Comparison of ENCODE assay signal across 1 cellular context in the genomic region with DNA sequence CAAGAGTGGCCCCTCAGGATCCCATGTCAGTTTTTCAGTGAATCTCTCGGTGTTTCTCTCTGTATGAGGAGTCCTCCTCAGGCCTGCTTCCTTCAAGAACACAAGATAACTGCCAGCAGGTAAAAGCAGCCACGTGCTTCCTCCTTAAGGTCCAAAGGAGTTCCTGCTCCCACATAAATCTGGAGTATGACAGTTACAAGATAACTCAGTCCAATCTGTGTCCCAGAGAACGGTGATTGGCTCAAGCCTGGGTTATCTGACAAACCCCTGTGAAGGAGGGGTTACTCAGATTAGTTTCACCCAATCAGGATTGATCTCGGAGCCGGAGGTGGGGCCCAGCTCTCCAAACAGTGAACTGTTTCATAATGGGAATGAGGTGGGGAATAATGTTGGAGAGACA.
TF ChIP-seq lines count a peak whose summit lies in the region.

No MANE protein-coding gene starts in this region.

TF ChIP-seq in GM23338, 12 proteins besides CTCF, POLR2A, EP300 and RAD21:
- no peak for TF ChIP-seq CREB1 (CRISPR knock-in tag; IDR thresholded peaks at IDR 0.05; ENCODE audit: low read depth)
- TF ChIP-seq EZH2phosphoT487 (IDR thresholded peaks at IDR 0.05; ENCODE audit: unreplicated experiment) = no peak
- TF ChIP-seq, protein P1, sequence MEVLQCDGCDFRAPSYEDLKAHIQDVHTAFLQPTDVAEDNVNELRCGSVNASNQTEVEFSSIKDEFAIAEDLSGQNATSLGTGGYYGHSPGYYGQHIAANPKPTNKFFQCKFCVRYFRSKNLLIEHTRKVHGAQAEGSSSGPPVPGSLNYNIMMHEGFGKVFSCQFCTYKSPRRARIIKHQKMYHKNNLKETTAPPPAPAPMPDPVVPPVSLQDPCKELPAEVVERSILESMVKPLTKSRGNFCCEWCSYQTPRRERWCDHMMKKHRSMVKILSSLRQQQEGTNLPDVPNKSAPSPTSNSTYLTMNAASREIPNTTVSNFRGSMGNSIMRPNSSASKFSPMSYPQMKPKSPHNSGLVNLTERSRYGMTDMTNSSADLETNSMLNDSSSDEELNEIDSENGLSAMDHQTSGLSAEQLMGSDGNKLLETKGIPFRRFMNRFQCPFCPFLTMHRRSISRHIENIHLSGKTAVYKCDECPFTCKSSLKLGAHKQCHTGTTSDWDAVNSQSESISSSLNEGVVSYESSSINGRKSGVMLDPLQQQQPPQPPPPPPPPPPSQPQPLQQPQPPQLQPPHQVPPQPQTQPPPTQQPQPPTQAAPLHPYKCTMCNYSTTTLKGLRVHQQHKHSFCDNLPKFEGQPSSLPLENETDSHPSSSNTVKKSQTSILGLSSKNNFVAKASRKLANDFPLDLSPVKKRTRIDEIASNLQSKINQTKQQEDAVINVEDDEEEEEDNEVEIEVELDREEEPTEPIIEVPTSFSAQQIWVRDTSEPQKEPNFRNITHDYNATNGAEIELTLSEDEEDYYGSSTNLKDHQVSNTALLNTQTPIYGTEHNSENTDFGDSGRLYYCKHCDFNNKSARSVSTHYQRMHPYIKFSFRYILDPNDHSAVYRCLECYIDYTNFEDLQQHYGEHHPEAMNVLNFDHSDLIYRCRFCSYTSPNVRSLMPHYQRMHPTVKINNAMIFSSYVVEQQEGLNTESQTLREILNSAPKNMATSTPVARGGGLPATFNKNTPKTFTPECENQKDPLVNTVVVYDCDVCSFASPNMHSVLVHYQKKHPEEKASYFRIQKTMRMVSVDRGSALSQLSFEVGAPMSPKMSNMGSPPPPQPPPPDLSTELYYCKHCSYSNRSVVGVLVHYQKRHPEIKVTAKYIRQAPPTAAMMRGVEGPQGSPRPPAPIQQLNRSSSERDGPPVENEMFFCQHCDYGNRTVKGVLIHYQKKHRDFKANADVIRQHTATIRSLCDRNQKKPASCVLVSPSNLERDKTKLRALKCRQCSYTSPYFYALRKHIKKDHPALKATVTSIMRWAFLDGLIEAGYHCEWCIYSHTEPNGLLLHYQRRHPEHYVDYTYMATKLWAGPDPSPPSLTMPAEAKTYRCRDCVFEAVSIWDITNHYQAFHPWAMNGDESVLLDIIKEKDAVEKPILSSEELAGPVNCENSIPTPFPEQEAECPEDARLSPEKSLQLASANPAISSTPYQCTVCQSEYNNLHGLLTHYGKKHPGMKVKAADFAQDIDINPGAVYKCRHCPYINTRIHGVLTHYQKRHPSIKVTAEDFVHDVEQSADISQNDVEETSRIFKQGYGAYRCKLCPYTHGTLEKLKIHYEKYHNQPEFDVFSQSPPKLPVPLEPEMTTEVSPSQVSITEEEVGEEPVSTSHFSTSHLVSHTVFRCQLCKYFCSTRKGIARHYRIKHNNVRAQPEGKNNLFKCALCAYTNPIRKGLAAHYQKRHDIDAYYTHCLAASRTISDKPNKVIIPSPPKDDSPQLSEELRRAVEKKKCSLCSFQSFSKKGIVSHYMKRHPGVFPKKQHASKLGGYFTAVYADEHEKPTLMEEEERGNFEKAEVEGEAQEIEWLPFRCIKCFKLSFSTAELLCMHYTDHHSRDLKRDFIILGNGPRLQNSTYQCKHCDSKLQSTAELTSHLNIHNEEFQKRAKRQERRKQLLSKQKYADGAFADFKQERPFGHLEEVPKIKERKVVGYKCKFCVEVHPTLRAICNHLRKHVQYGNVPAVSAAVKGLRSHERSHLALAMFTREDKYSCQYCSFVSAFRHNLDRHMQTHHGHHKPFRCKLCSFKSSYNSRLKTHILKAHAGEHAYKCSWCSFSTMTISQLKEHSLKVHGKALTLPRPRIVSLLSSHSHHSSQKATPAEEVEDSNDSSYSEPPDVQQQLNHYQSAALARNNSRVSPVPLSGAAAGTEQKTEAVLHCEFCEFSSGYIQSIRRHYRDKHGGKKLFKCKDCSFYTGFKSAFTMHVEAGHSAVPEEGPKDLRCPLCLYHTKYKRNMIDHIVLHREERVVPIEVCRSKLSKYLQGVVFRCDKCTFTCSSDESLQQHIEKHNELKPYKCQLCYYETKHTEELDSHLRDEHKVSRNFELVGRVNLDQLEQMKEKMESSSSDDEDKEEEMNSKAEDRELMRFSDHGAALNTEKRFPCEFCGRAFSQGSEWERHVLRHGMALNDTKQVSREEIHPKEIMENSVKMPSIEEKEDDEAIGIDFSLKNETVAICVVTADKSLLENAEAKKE (CRISPR knock-in tag; IDR thresholded peaks at IDR 0.05) = no peak
